ENCODE assay signal across 14 cellular contexts in genomic region chr11:100984668-100985067, GRCh38.
DNase-seq lines count a peak whose midpoint lies in the region; ATAC-seq and TF ChIP-seq lines count a peak whose summit lies in the region.
"Had no signal": no experiment of that assay in that cellular context is flagged by ENCODE, and none has a peak within 500 bp of the region (broad histone marks: within the 10 kb centered on the region; RNA-seq: fewer than 3 reads in every experiment).

No MANE protein-coding gene starts in this region.

- H3K79me2 ChIP-seq in OCI-LY7 (ENCODE audit: insufficient read depth, low read depth, low read length) = no peaks in the 10 kb centered on the region

- H3K4me1 ChIP-seq in OCI-LY7 (ENCODE audit: insufficient read depth, low read length, poor library complexity, severe bottlenecking) = peaks cover 6% of the 10 kb centered on the region

- no peak overlapping the region for H2AFZ ChIP-seq in OCI-LY7 (ENCODE audit: low read length)

- H3K9me3 ChIP-seq in OCI-LY7 (ENCODE audit: low read length) = no peaks in the 10 kb centered on the region

- H3K27ac ChIP-seq in OCI-LY7 (ENCODE audit: low read depth, low read length, poor library complexity, severe bottlenecking) = no peak overlapping the region
- H3K27ac ChIP-seq: WERI-Rb-1 had no signal

- TF ChIP-seq CTCF in OCI-LY7 (conservative IDR thresholded peaks at IDR 0.05; ENCODE audit: low read length) = no peak

- DNase-seq in OCI-LY7 (ENCODE audit: low spot score) = peak; percentile 59
- no peak for DNase-seq in iPS-NIHi11 (ENCODE audit: low spot score)
- no peak for DNase-seq in NCI-H2171 treated with DMSO at 0.1 percent for 48 hours (lab: John Stamatoyannopoulos, UW)
- DNase-seq in NCI-H510A treated with DMSO at 0.1 percent for 48 hours (lab: John Stamatoyannopoulos, UW) = no peak
- no peak for DNase-seq in occipital lobe (lab: John Stamatoyannopoulos, UW)
- DNase-seq: DND-41; effector memory CD4-positive, alpha-beta T cell; foreskin fibroblast; NCI-H2081 treated with DMSO at 0.1 percent for 48 hours; small intestine; WERI-Rb-1 had no signal

- ATAC-seq in GM18520 (IDR thresholded peaks at IDR 0.05; ENCODE audit: unreplicated experiment) (peak; percentile 77), GM21423 (IDR thresholded peaks at IDR 0.05; ENCODE audit: unreplicated experiment) (peak; percentile 82), HG03060 (IDR thresholded peaks at IDR 0.05; ENCODE audit: low read depth, unreplicated experiment) (peak; percentile 79)

- intact Hi-C loops in OCI-LY7 (cut with micrococcal nuclease; ENCODE audit: unreplicated experiment) = no loop called here

- no peak overlapping the region for H3K4me2 ChIP-seq in OCI-LY7 (ENCODE audit: low read length)

- CTCF ChIA-PET in OCI-LY7 (lab: Charles Lee; ENCODE audit: unreplicated experiment) = no interaction called here

- H4K20me1 ChIP-seq in OCI-LY7 (ENCODE audit: insufficient read depth, low read length) = no peaks in the 10 kb centered on the region

- POLR2A ChIA-PET in OCI-LY7 (lab: Charles Lee) = no interaction called here

- H3K4me3 ChIP-seq in OCI-LY7 (ENCODE audit: low read depth, low read length, poor library complexity, severe bottlenecking) = no peak overlapping the region

- no peaks in the 10 kb centered on the region for H3K36me3 ChIP-seq in OCI-LY7 (ENCODE audit: insufficient read depth, low read length)

- no TSS peak for BruUV-seq in OCI-LY7 (replicated peaks; lab: Mats Ljungman, UMichigan)

- H3K9me2 ChIP-seq in OCI-LY7 (ENCODE audit: insufficient read depth, low read length) = no peaks in the 10 kb centered on the region
